In genomic region chr1:211654838-211655787, GRCh38 we compare ENCODE assay signal across 1 cellular context.
TF ChIP-seq lines count a peak whose summit lies in the region.

No MANE protein-coding gene starts in this region.

TF ChIP-seq in GM23338, 12 proteins besides CTCF, POLR2A, EP300 and RAD21 (continued from another document):
- TF ChIP-seq ZNF462 (CRISPR knock-in tag; IDR thresholded peaks at IDR 0.05): no peak
